ENCODE assay signal across 22 cellular contexts in the genomic region with DNA sequence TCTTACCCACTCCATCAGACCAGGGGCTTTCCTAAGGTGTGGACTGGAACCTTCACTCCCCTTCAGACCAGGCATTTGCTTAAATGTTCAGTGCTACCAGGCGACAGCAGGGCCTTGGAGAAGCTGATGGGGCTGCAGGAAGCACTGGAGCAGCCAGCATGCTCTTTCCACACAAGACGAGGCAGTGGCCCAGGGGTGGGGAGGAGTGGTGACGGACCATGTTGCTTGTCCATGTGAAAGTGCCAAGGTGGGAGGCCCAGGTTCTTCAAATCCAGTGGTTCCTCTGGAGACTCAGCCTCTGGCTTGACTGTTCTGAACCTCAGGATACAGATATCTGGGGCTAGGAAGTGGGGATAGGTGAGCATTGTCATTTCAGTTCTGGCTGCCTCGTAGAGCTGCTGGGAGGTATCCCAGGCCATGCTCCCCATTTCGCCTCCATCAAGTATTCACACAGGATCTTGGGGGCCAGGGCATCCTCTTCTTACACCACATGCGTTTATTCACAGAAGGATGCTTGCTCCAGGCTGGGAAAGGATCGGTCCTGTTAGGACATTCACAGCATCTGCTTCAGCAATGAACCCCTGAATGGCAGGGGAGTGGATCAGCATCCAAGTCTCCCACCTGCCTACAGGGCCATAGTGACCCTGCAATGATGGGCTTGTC.
"Had no signal": no experiment of that assay in that cellular context is flagged by ENCODE, and none has a peak within 500 bp of the region (broad histone marks: within the 10 kb centered on the region; RNA-seq: fewer than 3 reads in every experiment).

No MANE protein-coding gene starts in this region.

- H3K4me1 ChIP-seq: parathyroid adenoma, upper lobe of left lung had no signal

- H3K36me3 ChIP-seq: thoracic aorta had no signal

- H3K27ac ChIP-seq: parathyroid adenoma, thoracic aorta, upper lobe of left lung had no signal

- DNase-seq: activated CD4-positive, alpha-beta memory T cell treated with anti-CD3 and anti-CD28 coated beads for 36 hours; activated CD4-positive, alpha-beta T cell treated with anti-CD3 and anti-CD28 coated beads, Interleukin-2, amount 10 ng/mL, durations not matched to agents 24 days and 14 days; activated CD4-positive, CD25-positive, alpha-beta regulatory T cell treated with anti-CD3 and anti-CD28 coated beads, Interleukin-2, amount 50 U/mL, for 72 hours; activated gamma-delta T cell treated with Interleukin-2 at 50 U/mL for 16 hours; activated naive CD4-positive, alpha-beta T cell treated with anti-CD3 and anti-CD28 coated beads, Interleukin-2, amount 50 U/mL, for 16 hours; activated T-cell treated with anti-CD3 and anti-CD28 coated beads, Interleukin-2, amount 50 U/mL, for 72 hours; amniotic stem cell; caudate nucleus; dermis blood vessel endothelial cell; effector CD8-positive, alpha-beta T cell; left cardiac atrium; mammary epithelial cell; naive thymus-derived CD8-positive, alpha-beta T cell; nucleus accumbens; right cardiac atrium; stimulated activated CD4-positive, alpha-beta T cell treated with anti-CD3 and anti-CD28 coated beads, Interleukin-15, amount 100 ng/mL, for 24 hours; stimulated activated CD4-positive, alpha-beta T cell treated with anti-CD3 and anti-CD28 coated beads, Interleukin-2, amount 100 ng/mL, for 24 hours; stimulated activated naive B cell treated with anti-CD40 and anti-IgM and Interleukin-4, amounts not matched to agents 10 μg/mL and 1 μg/mL and 100 μg/mL, for 72 hours; T-helper 2 cell; upper lobe of left lung had no signal

- H3K4me3 ChIP-seq: thoracic aorta, upper lobe of left lung had no signal

- ATAC-seq: activated T-cell treated with anti-CD3 and anti-CD28 coated beads, Interleukin-2, amount 50 U/mL, for 72 hours; left cardiac atrium; naive thymus-derived CD8-positive, alpha-beta T cell; right cardiac atrium; stimulated activated naive B cell treated with anti-CD40 and anti-IgM and Interleukin-4, amounts not matched to agents 10 μg/mL and 1 μg/mL and 100 μg/mL, for 72 hours had no signal

- H3K9me3 ChIP-seq: thoracic aorta, upper lobe of left lung had no signal
